Comparison of ENCODE assay signal across 3 cellular contexts in the genomic region with DNA sequence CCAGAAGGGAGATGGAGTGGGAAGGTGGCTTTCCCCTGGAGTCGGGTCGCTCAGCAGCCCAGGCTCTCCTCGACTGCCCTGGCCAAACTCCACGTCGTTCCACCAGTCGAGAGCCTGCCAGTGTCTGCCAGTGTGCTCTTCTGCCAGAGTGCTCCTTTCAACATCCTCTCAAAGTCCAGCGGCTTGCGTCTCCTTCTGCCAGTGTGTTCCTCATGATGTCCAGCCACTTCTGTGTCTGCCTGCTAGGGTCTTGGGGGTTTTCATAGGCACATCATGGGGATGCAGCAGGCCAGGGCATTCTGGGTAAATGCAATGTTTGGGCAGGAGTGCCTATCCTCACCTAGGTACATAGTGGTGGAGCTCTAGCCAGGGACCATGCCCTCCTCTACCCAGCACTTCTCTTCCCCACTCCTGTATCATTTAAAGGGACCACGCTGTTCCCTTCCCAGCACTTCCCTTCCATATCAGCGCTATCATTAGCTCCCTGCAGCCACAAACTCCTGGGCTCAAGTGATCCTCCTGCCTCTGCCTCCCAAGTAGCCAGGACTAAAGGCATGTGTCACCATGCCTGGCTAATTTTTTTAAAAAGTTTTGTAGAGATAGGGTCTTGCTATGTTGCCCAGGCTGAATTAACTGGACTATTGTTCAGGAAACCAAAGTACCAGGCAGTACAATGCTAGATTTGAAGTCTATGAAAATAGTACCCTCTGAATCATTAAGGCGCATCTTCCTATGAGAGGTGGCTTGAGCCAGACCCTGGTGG.
TF ChIP-seq lines count a peak whose summit lies in the region.

No MANE protein-coding gene starts in this region.

TF ChIP-seq in liver, 16 proteins besides CTCF, POLR2A, EP300 and RAD21:
- TF ChIP-seq SP1 (IDR thresholded peaks at IDR 0.05) (peak; percentile 46), FOXA1 (IDR thresholded peaks at IDR 0.05) (no peak), HNF4A (conservative IDR thresholded peaks at IDR 0.05) (peak; percentile 73 to 85), RXRA (IDR thresholded peaks at IDR 0.05) (peak; percentile 12 to 40), HNF4G (IDR thresholded peaks at IDR 0.05) (peak; percentile 34)

TF ChIP-seq in HepG2, 621 proteins besides CTCF, POLR2A, EP300 and RAD21:
- no peak for TF ChIP-seq ZFYVE20 (CRISPR knock-in tag; IDR thresholded peaks at IDR 0.05; ENCODE audit: borderline replicate concordance, low read depth)
- TF ChIP-seq ZNF263 (CRISPR knock-in tag; IDR thresholded peaks at IDR 0.05): no peak
- TF ChIP-seq ZFP1 (CRISPR knock-in tag; IDR thresholded peaks at IDR 0.05): no peak
- no peak for TF ChIP-seq ZNF367 (CRISPR knock-in tag; IDR thresholded peaks at IDR 0.05; ENCODE audit: borderline replicate concordance)
TF ChIP-seq in HepG2: peak in this region for 0.

TF ChIP-seq in H1, 55 proteins besides CTCF, POLR2A, EP300 and RAD21:
- no peak for TF ChIP-seq SP1 (IDR thresholded peaks at IDR 0.05; ENCODE audit: low read depth, low read length)
- TF ChIP-seq SP4 (IDR thresholded peaks at IDR 0.05; ENCODE audit: low read length): no peak
- no peak for TF ChIP-seq EZH2 (IDR thresholded peaks at IDR 0.05; ENCODE audit: low read depth, low read length, severe bottlenecking)
- no peak for TF ChIP-seq KDM4A (IDR thresholded peaks at IDR 0.05; ENCODE audit: low read depth, low read length, severe bottlenecking)
- TF ChIP-seq CHD1 (IDR thresholded peaks at IDR 0.05; ENCODE audit: low read depth, low read length): no peak
